ENCODE assay signal across 14 cellular contexts in the genomic region with DNA sequence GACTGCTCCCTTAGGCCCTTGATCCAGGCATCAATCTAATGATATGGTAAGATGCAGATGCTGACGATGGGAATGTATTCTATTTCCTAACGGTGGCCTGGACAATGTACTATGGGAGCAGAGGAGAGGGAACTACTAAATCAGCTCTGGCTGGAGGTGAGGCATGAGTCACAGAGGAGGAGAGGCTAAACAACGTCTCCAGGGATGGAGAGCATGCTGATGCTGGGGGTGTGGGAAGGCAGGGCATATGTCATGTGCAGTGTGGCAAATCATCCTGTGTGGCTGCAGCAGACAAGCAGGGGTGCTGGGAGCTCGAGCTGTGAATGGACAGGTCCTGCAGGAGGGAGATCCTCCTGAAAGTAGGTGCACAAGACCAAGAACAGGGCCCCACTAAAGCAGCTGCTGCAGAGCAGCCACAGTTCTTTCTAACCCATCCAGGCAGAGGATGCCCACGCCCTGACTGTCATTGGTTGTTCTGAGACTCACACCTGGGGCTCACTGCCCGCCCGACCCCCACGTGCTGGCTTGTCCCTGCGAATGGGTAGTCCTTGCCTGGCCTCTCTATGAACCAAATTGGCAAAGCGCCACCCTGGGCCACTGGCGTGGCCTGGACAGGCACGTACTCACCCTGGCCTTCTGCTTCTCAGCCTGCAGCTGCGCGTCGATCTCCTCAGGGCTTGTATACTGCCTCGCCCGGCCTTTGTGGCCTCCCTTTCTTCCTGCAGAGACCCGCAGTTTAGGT. TPM values are rescaled to one million over a fixed set of nuclear protein-coding genes. Genes with fewer than 3 reads are reported as not detected.
DNase-seq lines count a peak whose midpoint lies in the region; ATAC-seq and TF ChIP-seq lines count a peak whose summit lies in the region.
"Had no signal": no experiment of that assay in that cellular context is flagged by ENCODE, and none has a peak within 500 bp of the region (broad histone marks: within the 10 kb centered on the region; RNA-seq: fewer than 3 reads in every experiment).

No MANE protein-coding gene starts in this region.

- ATAC-seq in effector memory CD8-positive, alpha-beta T cell (replicated peaks): no peak
- ATAC-seq in GM23338: no peak
- ATAC-seq: HCT116 had no signal

- H3K4me3 ChIP-seq in osteoblast (ENCODE audit: insufficient read depth, low read length) (no peak overlapping the region), GM23338 (no peak overlapping the region), esophagus muscularis mucosa (no peak overlapping the region)

- H3K4me2 ChIP-seq in osteoblast (ENCODE audit: insufficient read depth, low read length) (peak overlapping the region; percentile 4), GM23338 (no peak overlapping the region)

- peaks cover 46% of the 10 kb centered on the region for H3K36me3 ChIP-seq in osteoblast (ENCODE audit: insufficient read depth, low read length)
- H3K36me3 ChIP-seq in GM23338 (ENCODE audit: insufficient read depth): peaks cover 27% of the 10 kb centered on the region
- H3K36me3 ChIP-seq in esophagus muscularis mucosa: peaks cover 42 to 59% (median 55%) of the 10 kb centered on the region in 4 donors

- TF ChIP-seq CTCF in osteoblast (IDR thresholded peaks at IDR 0.05; ENCODE audit: extremely low read depth, low read depth, low read length) (no peak), GM23338 (conservative IDR thresholded peaks at IDR 0.05; ENCODE audit: low read depth in 2 of 2) (no peak), esophagus muscularis mucosa (IDR thresholded peaks at IDR 0.05) (no peak)

- intact Hi-C loops in esophagus muscularis mucosa (cut with DNase I): no loop called here

- no peaks in the 10 kb centered on the region for H3K9me2 ChIP-seq in GM23338 (ENCODE audit: insufficient read depth)

- 84% methylated on average over 18 of the region's 18 CpGs for WGBS in esophagus muscularis mucosa

- H3F3A ChIP-seq in GM23338 (replicated peaks; ENCODE audit: low read depth): peaks cover 23% of the 10 kb centered on the region

- DNase-seq in T-helper 2 cell treated with Interferon-gamma antibody and Interleukin-4, amounts not matched to agents 5 μg/mL and 100 μg/mL, for 36 hours (ENCODE audit: low spot score): no peak
- no peak for DNase-seq in T-helper 2 cell
- peak; percentile 42 for DNase-seq in M059J (ENCODE audit: low read depth)
- DNase-seq in effector memory CD8-positive, alpha-beta T cell: no peak
- DNase-seq in osteoblast (ENCODE audit: insufficient read length, low spot score, missing footprints): peak; percentile 95
- no peak for DNase-seq in GM23338 (ENCODE audit: low spot score)
- DNase-seq in esophagus muscularis mucosa (ENCODE audit: extremely low spot score): no peak
- DNase-seq in NCI-H526 treated with DMSO at 0.1 percent for 48 hours (lab: John Stamatoyannopoulos, UW): no peak
- DNase-seq: 8988T, brain microvascular endothelial cell, NCI-H146, NCI-H524 treated with DMSO at 0.1 percent for 48 hours, SHP77 had no signal

- no peak for TF ChIP-seq POLR2A in esophagus muscularis mucosa (IDR thresholded peaks at IDR 0.05; ENCODE audit: low read depth)

- H4K20me1 ChIP-seq in osteoblast (ENCODE audit: insufficient read depth, low read length) (peaks cover 56% of the 10 kb centered on the region), GM23338 (replicated peaks; ENCODE audit: insufficient read depth) (peaks cover 31% of the 10 kb centered on the region)

- H3K27me3 ChIP-seq in osteoblast (ENCODE audit: insufficient read depth, low read length): no peaks in the 10 kb centered on the region
- H3K27me3 ChIP-seq in GM23338 (ENCODE audit: insufficient read depth): no peaks in the 10 kb centered on the region
- H3K27me3 ChIP-seq in esophagus muscularis mucosa: no peaks in the 10 kb centered on the region
- H3K27me3 ChIP-seq: brain microvascular endothelial cell had no signal

- H3K79me2 ChIP-seq in osteoblast (ENCODE audit: insufficient read depth, low read length): peaks cover 70% of the 10 kb centered on the region
- peaks cover 56% of the 10 kb centered on the region for H3K79me2 ChIP-seq in GM23338 (replicated peaks; ENCODE audit: insufficient read depth)

- H3K27ac Mint-ChIP-seq in T-helper 2 cell treated with Interferon-gamma antibody and Interleukin-4, amounts not matched to agents 5 μg/mL and 100 μg/mL, for 36 hours: peak overlapping the region; percentile 11
- peak overlapping the region; percentile 1 to 83 for H3K27ac Mint-ChIP-seq in effector memory CD8-positive, alpha-beta T cell
- no peak overlapping the region for H3K27ac Mint-ChIP-seq in GM23338

- H3K36me3 Mint-ChIP-seq in T-helper 2 cell treated with Interferon-gamma antibody and Interleukin-4, amounts not matched to agents 5 μg/mL and 100 μg/mL, for 36 hours (ENCODE audit: low read depth): peaks cover 41% of the 10 kb centered on the region
- H3K36me3 Mint-ChIP-seq in effector memory CD8-positive, alpha-beta T cell (ENCODE audit: insufficient read depth): peaks cover 63% of the 10 kb centered on the region
- H3K36me3 Mint-ChIP-seq in GM23338 (ENCODE audit: low read depth): peaks cover 64% of the 10 kb centered on the region

- H3K4me1 ChIP-seq in osteoblast (ENCODE audit: insufficient read depth, low read length): peaks cover 32% of the 10 kb centered on the region
- peaks cover 16% of the 10 kb centered on the region for H3K4me1 ChIP-seq in GM23338 (ENCODE audit: insufficient read depth)
- peaks cover 36 to 45% (median 39%) of the 10 kb centered on the region in 4 donors for H3K4me1 ChIP-seq in esophagus muscularis mucosa

- H3K27ac ChIP-seq in osteoblast (ENCODE audit: low read depth, low read length) (no peak overlapping the region), GM23338 (ENCODE audit: low read depth) (no peak overlapping the region), esophagus muscularis mucosa (replicated peaks in 1 of 4) (no peak overlapping the region)
- H3K27ac ChIP-seq: brain microvascular endothelial cell had no signal

- H3K9me3 Mint-ChIP-seq in T-helper 2 cell treated with Interferon-gamma antibody and Interleukin-4, amounts not matched to agents 5 μg/mL and 100 μg/mL, for 36 hours: no peaks in the 10 kb centered on the region
- no peaks in the 10 kb centered on the region for H3K9me3 Mint-ChIP-seq in effector memory CD8-positive, alpha-beta T cell
- no peaks in the 10 kb centered on the region for H3K9me3 Mint-ChIP-seq in GM23338

- peaks cover 20% of the 10 kb centered on the region for H3K4me1 Mint-ChIP-seq in T-helper 2 cell treated with Interferon-gamma antibody and Interleukin-4, amounts not matched to agents 5 μg/mL and 100 μg/mL, for 36 hours (ENCODE audit: low read depth)
- H3K4me1 Mint-ChIP-seq in effector memory CD8-positive, alpha-beta T cell (ENCODE audit: low read depth in 2 of 2): peaks cover 40 to 41% of the 10 kb centered on the region in 2 donors
- peaks cover 14% of the 10 kb centered on the region for H3K4me1 Mint-ChIP-seq in GM23338

- H3K27me3 Mint-ChIP-seq in T-helper 2 cell treated with Interferon-gamma antibody and Interleukin-4, amounts not matched to agents 5 μg/mL and 100 μg/mL, for 36 hours (ENCODE audit: low read depth): no peaks in the 10 kb centered on the region
- no peaks in the 10 kb centered on the region for H3K27me3 Mint-ChIP-seq in effector memory CD8-positive, alpha-beta T cell
- peaks cover 13% of the 10 kb centered on the region for H3K27me3 Mint-ChIP-seq in GM23338 (ENCODE audit: insufficient read depth, low read depth, poor library complexity)

- H2AFZ ChIP-seq in osteoblast (ENCODE audit: low read length) (no peak overlapping the region), GM23338 (no peak overlapping the region)

- no peak for TF ChIP-seq EP300 in esophagus muscularis mucosa (IDR thresholded peaks at IDR 0.05)

- no peak overlapping the region for H3K4me3 Mint-ChIP-seq in T-helper 2 cell treated with Interferon-gamma antibody and Interleukin-4, amounts not matched to agents 5 μg/mL and 100 μg/mL, for 36 hours
- H3K4me3 Mint-ChIP-seq in effector memory CD8-positive, alpha-beta T cell: peak overlapping the region; percentile 25 to 46
- no peak overlapping the region; the same call in 2 of the 3 replicates for H3K4me3 Mint-ChIP-seq in GM23338

- no peaks in the 10 kb centered on the region for H3K9me3 ChIP-seq in osteoblast (ENCODE audit: low read depth, low read length)
- no peaks in the 10 kb centered on the region for H3K9me3 ChIP-seq in esophagus muscularis mucosa

TF ChIP-seq in GM23338, 12 proteins besides CTCF, POLR2A, EP300 and RAD21 (continues in another document):
- no peak for TF ChIP-seq NANOG (IDR thresholded peaks at IDR 0.05; ENCODE audit: borderline replicate concordance)
- no peak for TF ChIP-seq ZNF114 (CRISPR knock-in tag; IDR thresholded peaks at IDR 0.05)
- no peak for TF ChIP-seq EZH2 (IDR thresholded peaks at IDR 0.05; ENCODE audit: low read depth, unreplicated experiment)
- TF ChIP-seq EZH2phosphoT487 (IDR thresholded peaks at IDR 0.05; ENCODE audit: unreplicated experiment): no peak
- TF ChIP-seq POLR2AphosphoS5 (IDR thresholded peaks at IDR 0.05; ENCODE audit: low read depth): no peak; the same call in 1 of the 2 replicates

RNA-seq across cellular contexts. Expression of gene PDAP1, which starts 4.0 kb away (rescaled TPM):
- total RNA-seq in M059J (2014; rRNA removed; shearing (Covaris generic)): 144 and 165 TPM in 2 replicates
- total RNA-seq in osteoblast: 33.0 and 33.7 TPM in 2 replicates
- total RNA-seq in GM23338 (2014; rRNA removed; shearing (Covaris generic)): 93.1 and 125 TPM in 2 replicates
- polyA plus RNA-seq in GM23338 (2016; fragmentation: Nextera tagmentation; extraction: Ambion mirVana): 134 and 205 TPM in 2 replicates
- total RNA-seq in esophagus muscularis mucosa: 100 to 1,000 TPM in 2 of 4 donors, 10 to 100 TPM in 2; 85.9 to 116 (median 99.9) TPM

RNA-seq across cellular contexts. Expression of gene BUD31, which starts 4.4 kb away (rescaled TPM):
- total RNA-seq in M059J (2014; rRNA removed; shearing (Covaris generic)): 144 and 169 TPM in 2 replicates
- 122 and 124 TPM in 2 replicates for total RNA-seq in osteoblast
- total RNA-seq in GM23338 (2014; rRNA removed; shearing (Covaris generic)): 77.1 and 98.5 TPM in 2 replicates
- 227 and 247 TPM in 2 replicates for polyA plus RNA-seq in GM23338 (2016; fragmentation: Nextera tagmentation; extraction: Ambion mirVana)
- total RNA-seq in esophagus muscularis mucosa: 10 to 100 TPM; 61.8 to 82.0 (median 66.2) TPM

RNA-seq across cellular contexts. Expression of gene ARPC1B, which starts 29.9 kb away (rescaled TPM):
- total RNA-seq in M059J (2014; rRNA removed; shearing (Covaris generic)): 566 and 713 TPM in 2 replicates
- 248 and 273 TPM in 2 replicates for total RNA-seq in osteoblast
- 93.2 and 132 TPM in 2 replicates for total RNA-seq in GM23338 (2014; rRNA removed; shearing (Covaris generic))
- polyA plus RNA-seq in GM23338 (2016; fragmentation: Nextera tagmentation; extraction: Ambion mirVana): 89.7 and 101 TPM in 2 replicates
- total RNA-seq in esophagus muscularis mucosa: 100 to 1,000 TPM; 101 to 153 (median 134) TPM

RNA-seq across cellular contexts. Expression of gene PTCD1, which starts 34.2 kb away (rescaled TPM):
- total RNA-seq in M059J (2014; rRNA removed; shearing (Covaris generic)): 5.0 and 5.1 TPM in 2 replicates
- total RNA-seq in osteoblast (5.3 and 7.6 TPM in 2 replicates), esophagus muscularis mucosa (10 to 100 TPM in 1 of 4 donors, 1 to 10 TPM in 3; 5.3 to 10.2 (median 7.6) TPM)
- 12.2 and 18.1 TPM in 2 replicates for total RNA-seq in GM23338 (2014; rRNA removed; shearing (Covaris generic))
- 10.7 and 13.4 TPM in 2 replicates for polyA plus RNA-seq in GM23338 (2016; fragmentation: Nextera tagmentation; extraction: Ambion mirVana)

RNA-seq across cellular contexts. Expression of gene CPSF4, which starts 34.3 kb away (rescaled TPM):
- 23.2 and 34.9 TPM in 2 replicates for total RNA-seq in M059J (2014; rRNA removed; shearing (Covaris generic))
- total RNA-seq in osteoblast (80.2 and 101 TPM in 2 replicates), esophagus muscularis mucosa (10 to 100 TPM; 19.1 to 25.3 (median 20.8) TPM)
- 88.0 and 93.2 TPM in 2 replicates for total RNA-seq in GM23338 (2014; rRNA removed; shearing (Covaris generic))
- 33.4 and 34.3 TPM in 2 replicates for polyA plus RNA-seq in GM23338 (2016; fragmentation: Nextera tagmentation; extraction: Ambion mirVana)

Comparison
In these comparisons a context has a peak if more than half of its experiments do, and no peak if none do; other contexts are left out.
1. DNase-seq: peak in M059J (single experiment) and osteoblast (single experiment); none in T-helper 2 cell treated with Interferon-gamma antibody and Interleukin-4, amounts not matched to agents 5 μg/mL and 100 μg/mL, for 36 hours (single experiment), T-helper 2 cell (0 of 5), effector memory CD8-positive, alpha-beta T cell (0 of 3), GM23338 (single experiment), esophagus muscularis mucosa (single experiment) and NCI-H526 treated with DMSO at 0.1 percent for 48 hours (single experiment).
2. H3K4me3 Mint-ChIP-seq: peak in effector memory CD8-positive, alpha-beta T cell (2 of 2); none in T-helper 2 cell treated with Interferon-gamma antibody and Interleukin-4, amounts not matched to agents 5 μg/mL and 100 μg/mL, for 36 hours (single experiment) and GM23338 (single experiment).